In the genomic region with DNA sequence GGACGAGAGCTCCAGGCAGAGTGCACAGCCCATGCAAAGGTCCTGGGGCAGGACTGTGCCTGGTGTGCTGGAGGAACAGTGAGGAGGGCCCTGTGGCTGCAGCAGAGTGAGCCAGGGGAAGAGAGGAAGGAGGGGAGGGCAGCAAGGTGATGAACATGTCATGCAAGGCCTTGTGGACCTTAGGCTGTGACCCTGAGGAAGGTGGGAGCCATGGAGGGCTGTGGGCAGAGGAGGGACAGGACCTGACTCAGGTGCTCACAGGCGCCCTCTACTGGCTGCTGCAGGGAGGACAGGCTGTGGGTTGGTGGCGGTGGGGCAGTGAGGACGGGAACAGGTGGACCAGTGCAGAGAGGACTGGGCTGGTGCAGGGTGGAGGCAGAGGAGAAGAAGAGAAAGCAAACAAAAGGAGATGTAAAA, we compare ENCODE assay signal across 9 cellular contexts.
DNase-seq lines count a peak whose midpoint lies in the region; ATAC-seq, FAIRE-seq and TF ChIP-seq lines count a peak whose summit lies in the region.
"Had no signal": no experiment of that assay in that cellular context is flagged by ENCODE, and none has a peak within 500 bp of the region (broad histone marks: within the 10 kb centered on the region; RNA-seq: fewer than 3 reads in every experiment).

No MANE protein-coding gene starts in this region.

- no TSS peak for BruUV-seq in HepG2 (replicated peaks; lab: Mats Ljungman, UMichigan)

- no peaks in the 10 kb centered on the region for H3K27me3 Mint-ChIP-seq in activated T-helper 17 cell treated with anti-CD3 and anti-CD28 coated beads, Interleukin-2, amount 50 U/mL, for 72 hours

- no peak overlapping the region for H3K27ac ChIP-seq in HepG2 (ENCODE audit: extremely low read length, insufficient read depth, low read length)

- POLR2A ChIA-PET in HepG2 (lab: Yijun Ruan, JAX): no interaction called here

- in situ Hi-C loops in HepG2 (cut with HindIII; ENCODE audit: extremely low pct_ligation_motif_present, low pct_unique_long_range_greater_than_20kb): no loop called here

- peak; percentile 47 for DNase-seq in CD1c-positive myeloid dendritic cell (ENCODE audit: extremely low spot score)
- peak; percentile 45 for DNase-seq in NB4 (ENCODE audit: low read depth)
- DNase-seq in HepG2 (ENCODE audit: low spot score): no peak
- peak; percentile 68 to 85 for DNase-seq in stimulated activated effector memory CD8-positive, alpha-beta T cell treated with anti-CD3 and anti-CD28 coated beads, Interleukin-12 subunit alpha, Interleukin-12 subunit beta, amount 100 ng/mL, for 72 hours (ENCODE audit: low spot score in 2 of 2)
- no peak for DNase-seq in NCI-H345 treated with DMSO at 0.1 percent for 48 hours (lab: John Stamatoyannopoulos, UW; ENCODE audit: unreplicated experiment)

- no peak overlapping the region for H3K4me3 Mint-ChIP-seq in activated T-helper 17 cell treated with anti-CD3 and anti-CD28 coated beads, Interleukin-2, amount 50 U/mL, for 72 hours
- H3K4me3 Mint-ChIP-seq in stimulated activated effector memory CD8-positive, alpha-beta T cell treated with anti-CD3 and anti-CD28 coated beads, Interleukin-12 subunit alpha, Interleukin-12 subunit beta, amount 100 ng/mL, for 72 hours: no peak overlapping the region

- no peaks in the 10 kb centered on the region for H3K9me3 Mint-ChIP-seq in activated T-helper 17 cell treated with anti-CD3 and anti-CD28 coated beads, Interleukin-2, amount 50 U/mL, for 72 hours
- no peaks in the 10 kb centered on the region for H3K9me3 Mint-ChIP-seq in stimulated activated effector memory CD8-positive, alpha-beta T cell treated with anti-CD3 and anti-CD28 coated beads, Interleukin-12 subunit alpha, Interleukin-12 subunit beta, amount 100 ng/mL, for 72 hours

- TF ChIP-seq POLR2A in NB4 (IDR thresholded peaks at IDR 0.05; ENCODE audit: extremely low read depth, insufficient read length) (no peak), HepG2 (IDR thresholded peaks at IDR 0.05; ENCODE audit: insufficient read depth in 1 of 2, low read depth in 2 of 2, low read length in 2 of 2) (no peak)

- H3K36me3 ChIP-seq in HepG2 (replicated peaks in 1 of 2; ENCODE audit: control insufficient read depth in 1 of 2, insufficient read depth in 2 of 2, low read length in 2 of 2): no peaks in the 10 kb centered on the region
- H3K36me3 ChIP-seq: HAP-1 had no signal

- no peaks in the 10 kb centered on the region for H3K36me3 Mint-ChIP-seq in activated T-helper 17 cell treated with anti-CD3 and anti-CD28 coated beads, Interleukin-2, amount 50 U/mL, for 72 hours (ENCODE audit: low read depth)
- peaks cover 6% of the 10 kb centered on the region for H3K36me3 Mint-ChIP-seq in stimulated activated effector memory CD8-positive, alpha-beta T cell treated with anti-CD3 and anti-CD28 coated beads, Interleukin-12 subunit alpha, Interleukin-12 subunit beta, amount 100 ng/mL, for 72 hours

- no peak for FAIRE-seq in HepG2 (lab: Jason Lieb, UNC)

- no peak for TF ChIP-seq EP300 in HepG2 (IDR thresholded peaks at IDR 0.05; ENCODE audit: low read depth in 2 of 2, low read length in 2 of 2)
- no peak for TF ChIP-seq EP300 in HepG2 (CRISPR knock-in tag; IDR thresholded peaks at IDR 0.05; ENCODE audit: borderline replicate concordance)

- H3K9me3 ChIP-seq in HepG2 (ENCODE audit: low read length): no peaks in the 10 kb centered on the region
- H3K9me3 ChIP-seq: HAP-1 had no signal

- peaks cover 13% of the 10 kb centered on the region; the same call in 1 of the 2 replicates for H3K4me1 ChIP-seq in HepG2 (ENCODE audit: insufficient read depth, low read length)
- H3K4me1 ChIP-seq: HAP-1 had no signal

- no peak overlapping the region for H3K4me2 ChIP-seq in HepG2 (ENCODE audit: low read depth, low read length)

- intact Hi-C loops in HepG2 (cut with micrococcal nuclease; ENCODE audit: unreplicated experiment): no loop called here

- H4K20me1 ChIP-seq in HepG2 (ENCODE audit: insufficient read depth, low read length): no peaks in the 10 kb centered on the region

- H3K9ac ChIP-seq in HepG2 (ENCODE audit: insufficient read depth, low read depth, low read length): no peak overlapping the region

- peaks cover 5% of the 10 kb centered on the region for H3K4me1 Mint-ChIP-seq in activated T-helper 17 cell treated with anti-CD3 and anti-CD28 coated beads, Interleukin-2, amount 50 U/mL, for 72 hours
- H3K4me1 Mint-ChIP-seq in stimulated activated effector memory CD8-positive, alpha-beta T cell treated with anti-CD3 and anti-CD28 coated beads, Interleukin-12 subunit alpha, Interleukin-12 subunit beta, amount 100 ng/mL, for 72 hours: peaks cover 14% of the 10 kb centered on the region

- CTCF ChIA-PET in HepG2 (lab: Yijun Ruan, JAX; ENCODE audit: low intra/inter-chr PET ratio, low total read pairs): no interaction called here

- no peaks in the 10 kb centered on the region for H3K79me2 ChIP-seq in HepG2 (ENCODE audit: insufficient read depth, low read length)

- ATAC-seq in activated T-helper 17 cell treated with anti-CD3 and anti-CD28 coated beads, Interleukin-2, amount 50 U/mL, for 72 hours (replicated peaks): peak; percentile 55
- ATAC-seq in HepG2: peak; percentile 68
- peak; percentile 63 for ATAC-seq in stimulated activated effector memory CD8-positive, alpha-beta T cell treated with anti-CD3 and anti-CD28 coated beads, Interleukin-12 subunit alpha, Interleukin-12 subunit beta, amount 100 ng/mL, for 72 hours
- no peak for ATAC-seq in HG02870 (IDR thresholded peaks at IDR 0.05; ENCODE audit: unreplicated experiment)
- no peak for ATAC-seq in GM18517 (IDR thresholded peaks at IDR 0.05; ENCODE audit: unreplicated experiment)

- H3K27ac Mint-ChIP-seq in activated T-helper 17 cell treated with anti-CD3 and anti-CD28 coated beads, Interleukin-2, amount 50 U/mL, for 72 hours: no peak overlapping the region
- H3K27ac Mint-ChIP-seq in stimulated activated effector memory CD8-positive, alpha-beta T cell treated with anti-CD3 and anti-CD28 coated beads, Interleukin-12 subunit alpha, Interleukin-12 subunit beta, amount 100 ng/mL, for 72 hours: no peak overlapping the region

- no peaks in the 10 kb centered on the region for H3K27me3 ChIP-seq in HepG2 (ENCODE audit: control insufficient read depth in 1 of 2, insufficient read depth in 2 of 2, low read length in 2 of 2)

- no peak overlapping the region for H3K4me3 ChIP-seq in NB4 (ENCODE audit: low read depth, low read length)
- no peak overlapping the region for H3K4me3 ChIP-seq in HepG2 (replicated peaks in 1 of 3; ENCODE audit: insufficient read depth in 1 of 3, low read depth in 2 of 3, low read length in 3 of 3)
- H3K4me3 ChIP-seq: HAP-1 had no signal

- no peak overlapping the region for H2AFZ ChIP-seq in HepG2 (ENCODE audit: low read length)

- WGBS in HepG2 (ENCODE audit: low lambda C conversion rate): 10% methylated on average over 4 of the region's 4 CpGs

- no peak for TF ChIP-seq RAD21 in HepG2 (CRISPR knock-in tag; IDR thresholded peaks at IDR 0.05)

- TF ChIP-seq CTCF in NB4 (IDR thresholded peaks at IDR 0.05; ENCODE audit: low read depth, low read length) (peak; percentile 60), HepG2 (CRISPR knock-in tag; IDR thresholded peaks at IDR 0.05) (peak; percentile 78)

TF ChIP-seq in HepG2, 621 proteins besides CTCF, POLR2A, EP300 and RAD21 (continues in another document):
- TF ChIP-seq SAP130 (CRISPR knock-in tag; IDR thresholded peaks at IDR 0.05; ENCODE audit: low read depth): no peak
- TF ChIP-seq ZFP37 (CRISPR knock-in tag; IDR thresholded peaks at IDR 0.05; ENCODE audit: borderline replicate concordance): no peak
- TF ChIP-seq HOXA9 (CRISPR knock-in tag; IDR thresholded peaks at IDR 0.05; ENCODE audit: borderline replicate concordance): no peak
- peak; percentile 39 for TF ChIP-seq STAG1 (CRISPR knock-in tag; IDR thresholded peaks at IDR 0.05)
- no peak for TF ChIP-seq ATAD3A (CRISPR knock-in tag; IDR thresholded peaks at IDR 0.05)
- TF ChIP-seq, protein P1, sequence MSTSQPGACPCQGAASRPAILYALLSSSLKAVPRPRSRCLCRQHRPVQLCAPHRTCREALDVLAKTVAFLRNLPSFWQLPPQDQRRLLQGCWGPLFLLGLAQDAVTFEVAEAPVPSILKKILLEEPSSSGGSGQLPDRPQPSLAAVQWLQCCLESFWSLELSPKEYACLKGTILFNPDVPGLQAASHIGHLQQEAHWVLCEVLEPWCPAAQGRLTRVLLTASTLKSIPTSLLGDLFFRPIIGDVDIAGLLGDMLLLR (CRISPR knock-in tag; IDR thresholded peaks at IDR 0.05): no peak
- no peak for TF ChIP-seq KLF15 (CRISPR knock-in tag; IDR thresholded peaks at IDR 0.05; ENCODE audit: borderline replicate concordance)
- TF ChIP-seq RELA (CRISPR knock-in tag; IDR thresholded peaks at IDR 0.05): no peak
- no peak for TF ChIP-seq ZNF230 (CRISPR knock-in tag; IDR thresholded peaks at IDR 0.05)
- TF ChIP-seq MXI1 (IDR thresholded peaks at IDR 0.05; ENCODE audit: borderline replicate concordance, low read depth, low read length): no peak
- TF ChIP-seq ZBTB37 (CRISPR knock-in tag; IDR thresholded peaks at IDR 0.05): no peak
- TF ChIP-seq ZSCAN12 (CRISPR knock-in tag; IDR thresholded peaks at IDR 0.05): no peak
- 0 out of 2 replicates have a peak, but pooled peaks have one; percentile 23 for TF ChIP-seq KDM2A (CRISPR knock-in tag; IDR thresholded peaks at IDR 0.05; ENCODE audit: borderline replicate concordance, low read depth)

Comparison
In these comparisons a context has a peak if more than half of its experiments do, and no peak if none do; other contexts are left out.
1. DNase-seq: peak in CD1c-positive myeloid dendritic cell (single experiment), NB4 (single experiment) and stimulated activated effector memory CD8-positive, alpha-beta T cell treated with anti-CD3 and anti-CD28 coated beads, Interleukin-12 subunit alpha, Interleukin-12 subunit beta, amount 100 ng/mL, for 72 hours (2 of 2); none in HepG2 (single experiment) and NCI-H345 treated with DMSO at 0.1 percent for 48 hours (single experiment).
2. ATAC-seq: peak in activated T-helper 17 cell treated with anti-CD3 and anti-CD28 coated beads, Interleukin-2, amount 50 U/mL, for 72 hours (single experiment), HepG2 (single experiment) and stimulated activated effector memory CD8-positive, alpha-beta T cell treated with anti-CD3 and anti-CD28 coated beads, Interleukin-12 subunit alpha, Interleukin-12 subunit beta, amount 100 ng/mL, for 72 hours (single experiment); none in HG02870 (single experiment) and GM18517 (single experiment).